ENCODE assay signal across 10 cellular contexts in the genomic region with DNA sequence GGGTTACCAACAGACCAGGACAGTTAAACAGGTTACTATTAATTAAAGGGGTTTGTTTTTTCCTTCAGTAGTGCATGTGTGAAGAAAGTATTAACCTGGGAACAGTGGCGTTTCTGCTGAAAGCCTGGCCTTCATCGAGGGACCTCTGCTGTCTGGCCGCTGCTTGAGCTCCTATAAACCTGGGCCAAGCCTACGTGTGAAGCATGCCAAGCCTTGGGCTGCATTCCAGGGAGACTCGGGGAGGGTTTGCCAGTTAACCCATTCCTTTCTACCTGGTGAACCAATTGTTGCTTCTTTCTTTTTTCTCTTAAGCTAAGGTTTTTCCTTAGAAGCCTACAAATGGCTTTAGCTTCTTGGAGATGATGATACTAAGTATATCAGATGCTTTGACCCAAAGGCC. TPM values are rescaled to one million over a fixed set of nuclear protein-coding genes. Genes with fewer than 3 reads are reported as not detected.
A peak's percentile ranks its signal among the peaks of the same experiment; 100 is the strongest.
DNase-seq lines count a peak whose midpoint lies in the region; ATAC-seq and TF ChIP-seq lines count a peak whose summit lies in the region.
"Had no signal": no experiment of that assay in that cellular context is flagged by ENCODE, and none has a peak within 500 bp of the region (broad histone marks: within the 10 kb centered on the region; RNA-seq: fewer than 3 reads in every experiment).

No MANE protein-coding gene starts in this region.

- no peak overlapping the region for H3K4me3 ChIP-seq in adrenal gland
- no peak overlapping the region for H3K4me3 ChIP-seq in heart right ventricle
- no peak overlapping the region for H3K4me3 ChIP-seq in spleen
- H3K4me3 ChIP-seq in WERI-Rb-1 (ENCODE audit: low read depth, low read length) = no peak overlapping the region

- TF ChIP-seq CTCF in adrenal gland (IDR thresholded peaks at IDR 0.05) (no peak), heart right ventricle (IDR thresholded peaks at IDR 0.05) (peak in 3 of 9 donors; percentile 12 to 27 (median 18)), spleen (IDR thresholded peaks at IDR 0.05 in 8 of 11, conservative IDR thresholded peaks at IDR 0.05 in 3 of 11) (no peak), WERI-Rb-1 (IDR thresholded peaks at IDR 0.05; ENCODE audit: low read depth, low read length) (no peak)

- H3K9me3 ChIP-seq in adrenal gland (replicated peaks in 1 of 3) = no peaks in the 10 kb centered on the region
- H3K9me3 ChIP-seq in heart right ventricle = no peaks in the 10 kb centered on the region
- H3K9me3 ChIP-seq in spleen = no peaks in the 10 kb centered on the region
- no peaks in the 10 kb centered on the region for H3K9me3 ChIP-seq in WERI-Rb-1 (ENCODE audit: severe bottlenecking)

- H3K27ac ChIP-seq in adrenal gland (peak overlapping the region in 3 of 5 donors; percentile 37 to 51 (median 43)), heart right ventricle (peak overlapping the region in 6 of 10 donors; percentile 7 to 69 (median 45)), spleen (no peak overlapping the region), WERI-Rb-1 (no peak overlapping the region)

- H3K4me3 Mint-ChIP-seq in stimulated activated effector memory CD8-positive, alpha-beta T cell treated with anti-CD3 and anti-CD28 coated beads, Interleukin-12 subunit alpha, Interleukin-12 subunit beta, amount 100 ng/mL, for 72 hours = peak overlapping the region; percentile 26

- peak; percentile 43 to 73 (median 60) for ATAC-seq in heart right ventricle
- no peak for ATAC-seq in stimulated activated effector memory CD8-positive, alpha-beta T cell treated with anti-CD3 and anti-CD28 coated beads, Interleukin-12 subunit alpha, Interleukin-12 subunit beta, amount 100 ng/mL, for 72 hours
- ATAC-seq: T-cell had no signal

- DNase-seq in DMS79 treated with DMSO at 0.1 percent for 48 hours (lab: John Stamatoyannopoulos, UW) (peak; percentile 4), DMS79 (lab: John Stamatoyannopoulos, UW) (no peak), adrenal gland (peak; percentile 84 to 92 (median 85)), heart right ventricle (peak; percentile 61), spleen (no peak), WERI-Rb-1 (no peak)
- no peak for DNase-seq in stimulated activated effector memory CD8-positive, alpha-beta T cell treated with anti-CD3 and anti-CD28 coated beads, Interleukin-12 subunit alpha, Interleukin-12 subunit beta, amount 100 ng/mL, for 72 hours (ENCODE audit: low spot score in 2 of 2)
- DNase-seq in activated effector memory CD4-positive, alpha-beta T cell treated with anti-CD3 and anti-CD28 coated beads, Interleukin-2, amount 50 U/mL, for 16 hours = no peak
- DNase-seq: 8988T, T-cell had no signal

- peaks cover 100% of the 10 kb centered on the region for H3K36me3 Mint-ChIP-seq in stimulated activated effector memory CD8-positive, alpha-beta T cell treated with anti-CD3 and anti-CD28 coated beads, Interleukin-12 subunit alpha, Interleukin-12 subunit beta, amount 100 ng/mL, for 72 hours

- H3K4me1 ChIP-seq in adrenal gland (replicated peaks in 1 of 2) = peaks cover 13 to 22% of the 10 kb centered on the region in 2 donors
- peaks cover 0 to 59% (median 44%) of the 10 kb centered on the region in 9 donors for H3K4me1 ChIP-seq in heart right ventricle
- peaks cover 0 to 38% (median 13%) of the 10 kb centered on the region in 6 donors for H3K4me1 ChIP-seq in spleen

- no peak for TF ChIP-seq POLR2A in adrenal gland (IDR thresholded peaks at IDR 0.05)
- TF ChIP-seq POLR2A in spleen (IDR thresholded peaks at IDR 0.05) = no peak

- H3K4me1 Mint-ChIP-seq in stimulated activated effector memory CD8-positive, alpha-beta T cell treated with anti-CD3 and anti-CD28 coated beads, Interleukin-12 subunit alpha, Interleukin-12 subunit beta, amount 100 ng/mL, for 72 hours = peaks cover 75% of the 10 kb centered on the region

- H3K9me3 Mint-ChIP-seq in stimulated activated effector memory CD8-positive, alpha-beta T cell treated with anti-CD3 and anti-CD28 coated beads, Interleukin-12 subunit alpha, Interleukin-12 subunit beta, amount 100 ng/mL, for 72 hours = no peaks in the 10 kb centered on the region
- H3K9me3 Mint-ChIP-seq: T-cell had no signal

- H3K27me3 ChIP-seq in adrenal gland = no peaks in the 10 kb centered on the region
- no peaks in the 10 kb centered on the region for H3K27me3 ChIP-seq in heart right ventricle
- no peaks in the 10 kb centered on the region for H3K27me3 ChIP-seq in spleen (replicated peaks in 1 of 7)
- H3K27me3 ChIP-seq in WERI-Rb-1 (ENCODE audit: insufficient read depth, low read depth, severe bottlenecking) = no peaks in the 10 kb centered on the region

- no peaks in the 10 kb centered on the region for H3K36me3 ChIP-seq in adrenal gland (replicated peaks in 1 of 2)
- H3K36me3 ChIP-seq in heart right ventricle = peaks cover 0 to 10% (median 0%) of the 10 kb centered on the region in 9 donors
- peaks cover 0 to 22% (median 0%) of the 10 kb centered on the region in 6 donors for H3K36me3 ChIP-seq in spleen
- H3K36me3 ChIP-seq in WERI-Rb-1 = no peaks in the 10 kb centered on the region

- 16 to 33% (median 22%) methylated on average over 5 of the region's 5 CpGs for WGBS in adrenal gland, 4 donors
- 10 to 22% methylated on average over 5 of the region's 5 CpGs for WGBS in heart right ventricle, 2 donors
- WGBS in spleen, 5 donors = 38 to 63% (median 57%) methylated on average over 5 of the region's 5 CpGs

- intact Hi-C loops in adrenal gland (cut with DNase I) = no loop called here
- intact Hi-C loops in heart right ventricle (cut with DNase I) = no loop called here
- intact Hi-C loops in spleen (cut with DNase I; ENCODE audit: low total_unique reads) = no loop called here

- peak overlapping the region; percentile 74 for H3K27ac Mint-ChIP-seq in stimulated activated effector memory CD8-positive, alpha-beta T cell treated with anti-CD3 and anti-CD28 coated beads, Interleukin-12 subunit alpha, Interleukin-12 subunit beta, amount 100 ng/mL, for 72 hours

RNA-seq across cellular contexts. Expression of gene PFKP, which starts 23.6 kb away (rescaled TPM):
- 10 to 100 TPM in 7 of 8 donors, 1 to 10 TPM in 1; 8.8 to 46.6 (median 16.1) TPM for total RNA-seq in adrenal gland
- polyA plus RNA-seq in adrenal gland = 10 to 100 TPM; 15.9 to 40.9 (median 16.9) TPM
- total RNA-seq in heart right ventricle = 100 to 1,000 TPM; 138 to 316 (median 220) TPM
- 100 to 1,000 TPM in 1 of 2 donors, 10 to 100 TPM in 1; 68.3 to 230 TPM for polyA plus RNA-seq in heart right ventricle
- total RNA-seq in spleen = 10 to 100 TPM; 19.5 to 60.9 (median 28.8) TPM
- polyA plus RNA-seq in spleen = 10 to 100 TPM; 19.0 to 44.6 (median 21.3) TPM

Comparison
In these comparisons a context has a peak if more than half of its experiments do, and no peak if none do; other contexts are left out.
1. DNase-seq: peak in DMS79 treated with DMSO at 0.1 percent for 48 hours (single experiment), adrenal gland (7 of 7) and heart right ventricle (2 of 2); none in DMS79 (single experiment), stimulated activated effector memory CD8-positive, alpha-beta T cell treated with anti-CD3 and anti-CD28 coated beads, Interleukin-12 subunit alpha, Interleukin-12 subunit beta, amount 100 ng/mL, for 72 hours (0 of 2), activated effector memory CD4-positive, alpha-beta T cell treated with anti-CD3 and anti-CD28 coated beads, Interleukin-2, amount 50 U/mL, for 16 hours (single experiment), spleen (single experiment) and WERI-Rb-1 (single experiment).
2. H3K27ac ChIP-seq: peak in adrenal gland (3 of 5) and heart right ventricle (6 of 10); none in spleen (0 of 8) and WERI-Rb-1 (single experiment).